In genomic region chr16:11736903-11737302, GRCh38 we compare ENCODE assay signal across 13 cellular contexts.
"Had no signal": no experiment of that assay in that cellular context is flagged by ENCODE, and none has a peak within 500 bp of the region (broad histone marks: within the 10 kb centered on the region; RNA-seq: fewer than 3 reads in every experiment).

No MANE protein-coding gene starts in this region.

- H3K4me3 ChIP-seq: sigmoid colon had no signal

- H3K9me3 ChIP-seq: sigmoid colon had no signal

- DNase-seq: activated CD4-positive, CD25-positive, alpha-beta regulatory T cell; activated naive CD4-positive, alpha-beta T cell; activated T-cell treated with anti-CD3 and anti-CD28 coated beads, Interleukin-2, amount 50 U/mL, for 72 hours; central memory CD4-positive, alpha-beta T cell; dermis blood vessel endothelial cell; mammary epithelial cell; occipital lobe; sigmoid colon; stimulated activated CD4-positive, alpha-beta T cell treated with anti-CD3 and anti-CD28 coated beads, Interleukin-12 subunit alpha, Interleukin-12 subunit beta, amount 100 ng/mL, for 4 hours; stimulated activated naive CD8-positive, alpha-beta T cell treated with anti-CD3 and anti-CD28 coated beads, Interleukin-15, Interleukin-2, amounts not matched to agents 100 U/mL and 50 U/mL, for 24 hours had no signal

- H3K27me3 ChIP-seq: sigmoid colon had no signal

- H3K4me3 Mint-ChIP-seq: nephron; T-helper 1 cell treated with Interleukin-12 subunit alpha and Interleukin-12 subunit beta and Interleukin-4 antibody, amounts not matched to agents 30 μg/mL and 1 μg/mL, for 36 hours had no signal

- ATAC-seq: activated T-cell treated with anti-CD3 and anti-CD28 coated beads, Interleukin-2, amount 50 U/mL, for 72 hours; SK-N-SH treated with all-trans-retinoic acid at 6 μM for 48 hours; stimulated activated naive CD8-positive, alpha-beta T cell treated with anti-CD3 and anti-CD28 coated beads, Interleukin-15, Interleukin-2, amounts not matched to agents 100 U/mL and 50 U/mL, for 24 hours had no signal

- H3K9me3 Mint-ChIP-seq: activated T-cell treated with anti-CD3 and anti-CD28 coated beads, Interleukin-2, amount 50 U/mL, for 72 hours; nephron; T-helper 1 cell treated with Interleukin-12 subunit alpha and Interleukin-12 subunit beta and Interleukin-4 antibody, amounts not matched to agents 30 μg/mL and 1 μg/mL, for 36 hours had no signal

- H3K27ac Mint-ChIP-seq: nephron; T-helper 1 cell treated with Interleukin-12 subunit alpha and Interleukin-12 subunit beta and Interleukin-4 antibody, amounts not matched to agents 30 μg/mL and 1 μg/mL, for 36 hours had no signal
